In the genomic region with DNA sequence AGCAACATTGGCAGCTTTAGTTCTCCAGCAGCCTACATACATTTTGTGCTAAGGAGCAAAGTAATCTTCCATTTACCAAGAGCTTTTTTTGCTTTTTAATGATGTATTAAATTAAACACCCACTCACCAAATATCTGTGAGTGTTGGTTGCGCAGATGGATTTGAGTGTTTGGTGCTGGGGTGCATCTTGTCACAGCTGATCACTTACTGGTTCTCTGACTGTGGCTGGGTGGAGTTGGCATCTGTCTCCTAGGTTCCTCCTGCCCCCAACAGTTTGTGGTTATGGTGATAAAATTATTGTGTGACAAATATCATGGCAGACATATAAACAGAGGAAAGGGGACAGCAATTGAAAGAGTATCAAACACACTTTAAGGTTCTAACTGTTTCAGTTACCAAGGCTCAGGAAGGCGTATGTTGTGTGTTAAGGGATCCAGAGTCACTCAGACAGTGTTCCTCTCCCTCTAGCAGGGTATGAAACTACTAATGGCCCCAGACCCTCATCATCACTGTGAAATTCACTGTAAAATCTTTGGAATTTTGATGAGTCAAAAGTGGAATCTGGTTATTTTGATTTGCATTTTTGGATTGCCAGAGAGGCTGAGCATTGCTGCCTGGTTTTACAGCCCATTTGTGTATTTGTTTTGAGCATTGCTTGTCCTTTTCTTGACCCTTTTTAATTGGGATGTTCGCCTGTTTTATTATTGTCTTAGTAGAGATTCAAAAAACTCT, we compare ENCODE assay signal across 16 cellular contexts.
DNase-seq lines count a peak whose midpoint lies in the region; FAIRE-seq and TF ChIP-seq lines count a peak whose summit lies in the region.
"Had no signal": no experiment of that assay in that cellular context is flagged by ENCODE, and none has a peak within 500 bp of the region (broad histone marks: within the 10 kb centered on the region; RNA-seq: fewer than 3 reads in every experiment).

No MANE protein-coding gene starts in this region.

- H3K27ac Mint-ChIP-seq in neural progenitor cell = no peak overlapping the region
- H3K27ac Mint-ChIP-seq: activated T-helper 17 cell treated with anti-CD3 and anti-CD28 coated beads, Interleukin-2, amount 50 U/mL, for 72 hours; dendritic cell treated with granulocyte-macrophage colony-stimulating factor and Interleukin-4, amounts not matched to agents 40 ng/mL and 50 ng/mL, for 4 days; GM23338 had no signal

- H3K4me1 Mint-ChIP-seq in neural progenitor cell = no peaks in the 10 kb centered on the region
- H3K4me1 Mint-ChIP-seq: activated T-helper 17 cell treated with anti-CD3 and anti-CD28 coated beads, Interleukin-2, amount 50 U/mL, for 72 hours; GM23338 had no signal

- no peaks in the 10 kb centered on the region for H4K20me1 ChIP-seq in neural progenitor cell (ENCODE audit: low read depth)

- H3K9me3 Mint-ChIP-seq in neural progenitor cell = no peaks in the 10 kb centered on the region
- H3K9me3 Mint-ChIP-seq: activated T-helper 17 cell treated with anti-CD3 and anti-CD28 coated beads, Interleukin-2, amount 50 U/mL, for 72 hours; dendritic cell treated with granulocyte-macrophage colony-stimulating factor and Interleukin-4, amounts not matched to agents 40 ng/mL and 50 ng/mL, for 4 days; GM23338 had no signal

- no peak overlapping the region for H2AFZ ChIP-seq in neural progenitor cell (replicated peaks)
- H2AFZ ChIP-seq: GM23338 had no signal

- peak; percentile 48 for FAIRE-seq in HTR-8/SVneo (lab: Jason Lieb, UNC)

- no peak overlapping the region for H3K4me2 ChIP-seq in neural progenitor cell
- H3K4me2 ChIP-seq: GM23338 had no signal

- no peaks in the 10 kb centered on the region for H3K79me2 ChIP-seq in neural progenitor cell (ENCODE audit: low read depth)

- no peak overlapping the region for H3K27ac ChIP-seq in neural progenitor cell
- H3K27ac ChIP-seq: esophagus squamous epithelium, left lung, prostate gland had no signal

- no peaks in the 10 kb centered on the region for H3K9me3 ChIP-seq in neural progenitor cell (ENCODE audit: low read depth)
- H3K9me3 ChIP-seq: esophagus squamous epithelium, left lung, prostate gland had no signal

- H3K9ac ChIP-seq in neural progenitor cell = no peak overlapping the region

- DNase-seq in AG09309 (ENCODE audit: low read depth) (peak; percentile 46), HTR-8/SVneo (ENCODE audit: insufficient read length, low spot score) (peak; percentile 41), astrocyte of the cerebellum (ENCODE audit: low read depth) (peak; percentile 36), myocyte (ENCODE audit: low read depth) (peak; percentile 55), neural progenitor cell (ENCODE audit: low spot score) (no peak), NCI-H69 (lab: John Stamatoyannopoulos, UW) (no peak), NCI-H1694 (lab: John Stamatoyannopoulos, UW) (no peak), HPDE6-E6E7 (ENCODE audit: extremely low spot score) (no peak)
- DNase-seq: activated CD8-positive, alpha-beta memory T cell treated with anti-CD3 and anti-CD28 coated beads for 24 hours; AML-193; esophagus squamous epithelium; left lung had no signal

- H3K27me3 ChIP-seq in neural progenitor cell = no peaks in the 10 kb centered on the region
- H3K27me3 ChIP-seq: esophagus squamous epithelium, left lung had no signal

- in situ Hi-C loops in astrocyte of the cerebellum (cut with HindIII; ENCODE audit: low sequenced_read_pairs) = no loop called here

- H3K4me3 Mint-ChIP-seq in neural progenitor cell = no peak overlapping the region
- H3K4me3 Mint-ChIP-seq: activated T-helper 17 cell treated with anti-CD3 and anti-CD28 coated beads, Interleukin-2, amount 50 U/mL, for 72 hours; dendritic cell treated with granulocyte-macrophage colony-stimulating factor and Interleukin-4, amounts not matched to agents 40 ng/mL and 50 ng/mL, for 4 days; GM23338 had no signal

- H3K36me3 Mint-ChIP-seq in neural progenitor cell = no peaks in the 10 kb centered on the region

- H3K4me3 ChIP-seq in AG09309 (ENCODE audit: control insufficient read depth, low read depth, low read length) (no peak overlapping the region), astrocyte of the cerebellum (ENCODE audit: low read depth, low read length) (no peak overlapping the region), neural progenitor cell (no peak overlapping the region)
- H3K4me3 ChIP-seq: esophagus squamous epithelium, GM23338, left lung, prostate gland had no signal

- H3F3A ChIP-seq in neural progenitor cell (ENCODE audit: low read depth) = no peaks in the 10 kb centered on the region

- H3K36me3 ChIP-seq in neural progenitor cell = no peaks in the 10 kb centered on the region
- H3K36me3 ChIP-seq: esophagus squamous epithelium, left lung, prostate gland had no signal

- no peaks in the 10 kb centered on the region for H3K4me1 ChIP-seq in neural progenitor cell
- H3K4me1 ChIP-seq: esophagus squamous epithelium, left lung, prostate gland had no signal

- no peak for TF ChIP-seq CTCF in AG09309 (IDR thresholded peaks at IDR 0.05; ENCODE audit: control insufficient read depth, insufficient read depth, low read depth, low read length, missing control alignments)
- no peak for TF ChIP-seq CTCF in astrocyte of the cerebellum (IDR thresholded peaks at IDR 0.05; ENCODE audit: low read depth, low read length, missing control alignments)
- no peak for TF ChIP-seq CTCF in neural progenitor cell (IDR thresholded peaks at IDR 0.05)

- peaks cover 5% of the 10 kb centered on the region for H3K27me3 Mint-ChIP-seq in neural progenitor cell (ENCODE audit: insufficient read depth, low read depth)
- H3K27me3 Mint-ChIP-seq: dendritic cell treated with granulocyte-macrophage colony-stimulating factor and Interleukin-4, amounts not matched to agents 40 ng/mL and 50 ng/mL, for 4 days had no signal

Comparison
In these comparisons a context has a peak if more than half of its experiments do, and no peak if none do; other contexts are left out.
1. DNase-seq: peak in AG09309 (single experiment), HTR-8/SVneo (single experiment), astrocyte of the cerebellum (single experiment) and myocyte (single experiment); none in neural progenitor cell (single experiment), NCI-H69 (single experiment), NCI-H1694 (single experiment) and HPDE6-E6E7 (single experiment).